In genomic region chr11:96168623-96169022, GRCh38 we compare ENCODE assay signal across 10 cellular contexts.
DNase-seq lines count a peak whose midpoint lies in the region; ATAC-seq, FAIRE-seq and TF ChIP-seq lines count a peak whose summit lies in the region.
"Had no signal": no experiment of that assay in that cellular context is flagged by ENCODE, and none has a peak within 500 bp of the region (broad histone marks: within the 10 kb centered on the region; RNA-seq: fewer than 3 reads in every experiment).

No MANE protein-coding gene starts in this region.

- peak; percentile 65 for FAIRE-seq in astrocyte (lab: Jason Lieb, UNC)
- FAIRE-seq in D721Med (lab: Jason Lieb, UNC), result no peak
- FAIRE-seq: TTC549 had no signal

- H3K27me3 ChIP-seq in astrocyte (ENCODE audit: insufficient read depth, low read length) (no peaks in the 10 kb centered on the region), tibial nerve (no peaks in the 10 kb centered on the region)

- H3K9me3 Mint-ChIP-seq in activated CD8-positive, alpha-beta memory T cell treated with anti-CD3 and anti-CD28 coated beads, Interleukin-2, amount 10 ng/mL, durations not matched to agents 7 days and 5 days (ENCODE audit: low read depth), result peaks cover 2% of the 10 kb centered on the region
- H3K9me3 Mint-ChIP-seq in astrocyte (ENCODE audit: unreplicated experiment), result no peaks in the 10 kb centered on the region
- H3K9me3 Mint-ChIP-seq: stimulated activated memory B cell treated with anti-CD40 and anti-IgM and Interleukin-4, amounts not matched to agents 10 μg/mL and 1 μg/mL and 100 μg/mL, for 72 hours had no signal

- TF ChIP-seq POLR2A in tibial nerve (IDR thresholded peaks at IDR 0.05), result no peak

- no peak overlapping the region for H3K27ac Mint-ChIP-seq in activated CD8-positive, alpha-beta memory T cell treated with anti-CD3 and anti-CD28 coated beads, Interleukin-2, amount 10 ng/mL, durations not matched to agents 7 days and 5 days
- peak overlapping the region; percentile 92 for H3K27ac Mint-ChIP-seq in astrocyte (ENCODE audit: unreplicated experiment)

- TF ChIP-seq EP300 in tibial nerve (IDR thresholded peaks at IDR 0.05), result peak; percentile 52 to 93

- CTCF ChIA-PET in activated CD8-positive, alpha-beta memory T cell treated with anti-CD3 and anti-CD28 coated beads, Interleukin-2, amount 10 ng/mL, durations not matched to agents 7 days and 5 days (lab: Charles Lee), result interaction anchor here (1.2 kb wide), 1 partner anchor 173 kb away, joined by 3 read pairs; no protein-coding TSS in a partner anchor

- H3K9ac ChIP-seq in astrocyte (ENCODE audit: low read length), result no peak overlapping the region

- peaks cover 21% of the 10 kb centered on the region for H3K36me3 Mint-ChIP-seq in activated CD8-positive, alpha-beta memory T cell treated with anti-CD3 and anti-CD28 coated beads, Interleukin-2, amount 10 ng/mL, durations not matched to agents 7 days and 5 days
- peaks cover 14% of the 10 kb centered on the region for H3K36me3 Mint-ChIP-seq in astrocyte (ENCODE audit: low read depth, unreplicated experiment)

- H3K4me2 ChIP-seq in astrocyte (ENCODE audit: low read length), result peak overlapping the region; percentile 47

- no peak overlapping the region for H3K4me3 Mint-ChIP-seq in activated CD8-positive, alpha-beta memory T cell treated with anti-CD3 and anti-CD28 coated beads, Interleukin-2, amount 10 ng/mL, durations not matched to agents 7 days and 5 days
- no peak overlapping the region for H3K4me3 Mint-ChIP-seq in astrocyte (ENCODE audit: unreplicated experiment)
- H3K4me3 Mint-ChIP-seq: stimulated activated memory B cell treated with anti-CD40 and anti-IgM and Interleukin-4, amounts not matched to agents 10 μg/mL and 1 μg/mL and 100 μg/mL, for 72 hours had no signal

- peak; percentile 41 for DNase-seq in activated CD8-positive, alpha-beta memory T cell treated with anti-CD3 and anti-CD28 coated beads, Interleukin-2, amount 10 ng/mL, durations not matched to agents 7 days and 5 days
- no peak for DNase-seq in activated CD8-positive, alpha-beta memory T cell treated with anti-CD3 and anti-CD28 coated beads, Interleukin-2, amount 50 U/mL, for 4 hours
- DNase-seq in astrocyte (ENCODE audit: low read depth) (peak; percentile 86), left lobe of liver (ENCODE audit: low spot score) (no peak), tibial nerve (ENCODE audit: low spot score in 2 of 2) (peak in 1 of 2 donors; percentile 70), D721Med (ENCODE audit: insufficient read length, low spot score) (no peak), iPS-NIHi7 (ENCODE audit: extremely low spot score) (no peak)

- peaks cover 59% of the 10 kb centered on the region for H3K79me2 ChIP-seq in astrocyte (ENCODE audit: insufficient read depth, low read length)

- H3K9me3 ChIP-seq in astrocyte (ENCODE audit: insufficient read depth, low read depth, low read length) (no peaks in the 10 kb centered on the region), tibial nerve (no peaks in the 10 kb centered on the region)

- H3K4me1 ChIP-seq in astrocyte (ENCODE audit: insufficient read depth, low read length) (peaks cover 18% of the 10 kb centered on the region), tibial nerve (peaks cover 4 to 41% (median 20%) of the 10 kb centered on the region in 4 donors)

- H3K36me3 ChIP-seq in astrocyte (ENCODE audit: insufficient read depth, low read length), result no peaks in the 10 kb centered on the region
- no peaks in the 10 kb centered on the region for H3K36me3 ChIP-seq in tibial nerve

- no peak overlapping the region for H2AFZ ChIP-seq in astrocyte (ENCODE audit: low read depth, low read length)

- H3K4me1 Mint-ChIP-seq in activated CD8-positive, alpha-beta memory T cell treated with anti-CD3 and anti-CD28 coated beads, Interleukin-2, amount 10 ng/mL, durations not matched to agents 7 days and 5 days, result peaks cover 42% of the 10 kb centered on the region
- H3K4me1 Mint-ChIP-seq in astrocyte (ENCODE audit: low read depth, unreplicated experiment), result peaks cover 52% of the 10 kb centered on the region

- no peak for TF ChIP-seq CTCF in astrocyte (IDR thresholded peaks at IDR 0.05; ENCODE audit: insufficient read depth, low read depth, low read length)
- TF ChIP-seq CTCF in tibial nerve (IDR thresholded peaks at IDR 0.05), result peak in 2 of 5 experiments; percentile 33 to 42
- no peak for TF ChIP-seq CTCF in D721Med (IDR thresholded peaks at IDR 0.05; ENCODE audit: insufficient read depth, missing control alignments)

- peak; percentile 55 for ATAC-seq in activated CD8-positive, alpha-beta memory T cell treated with anti-CD3 and anti-CD28 coated beads, Interleukin-2, amount 10 ng/mL, durations not matched to agents 7 days and 5 days
- ATAC-seq in left lobe of liver (peak; percentile 34), GM18870 (IDR thresholded peaks at IDR 0.05; ENCODE audit: unreplicated experiment) (no peak)
- ATAC-seq: stimulated activated memory B cell treated with anti-CD40 and anti-IgM and Interleukin-4, amounts not matched to agents 10 μg/mL and 1 μg/mL and 100 μg/mL, for 72 hours had no signal

- no peaks in the 10 kb centered on the region for H3K27me3 Mint-ChIP-seq in activated CD8-positive, alpha-beta memory T cell treated with anti-CD3 and anti-CD28 coated beads, Interleukin-2, amount 10 ng/mL, durations not matched to agents 7 days and 5 days
- no peaks in the 10 kb centered on the region for H3K27me3 Mint-ChIP-seq in astrocyte (ENCODE audit: low read depth, unreplicated experiment)
- H3K27me3 Mint-ChIP-seq: stimulated activated memory B cell treated with anti-CD40 and anti-IgM and Interleukin-4, amounts not matched to agents 10 μg/mL and 1 μg/mL and 100 μg/mL, for 72 hours had no signal

- WGBS in tibial nerve, 2 donors, result 7% methylated on average over 2 of the region's 2 CpGs

- peak overlapping the region; percentile 38 for H3K27ac ChIP-seq in astrocyte (ENCODE audit: low read depth, low read length)
- H3K27ac ChIP-seq in tibial nerve, result peak overlapping the region; percentile 37 to 88 (median 64)

- no peak overlapping the region for H3K4me3 ChIP-seq in astrocyte (ENCODE audit: insufficient read depth, low read depth, low read length)
- H3K4me3 ChIP-seq in tibial nerve, result no peak overlapping the region

- no peaks in the 10 kb centered on the region for H4K20me1 ChIP-seq in astrocyte (ENCODE audit: insufficient read depth, low read length)

Comparison
In these comparisons a context has a peak if more than half of its experiments do, and no peak if none do; other contexts are left out.
1. DNase-seq: peak in activated CD8-positive, alpha-beta memory T cell treated with anti-CD3 and anti-CD28 coated beads, Interleukin-2, amount 10 ng/mL, durations not matched to agents 7 days and 5 days (single experiment) and astrocyte (single experiment); none in activated CD8-positive, alpha-beta memory T cell treated with anti-CD3 and anti-CD28 coated beads, Interleukin-2, amount 50 U/mL, for 4 hours (single experiment), left lobe of liver (single experiment), D721Med (single experiment) and iPS-NIHi7 (single experiment).